Comparison of ENCODE assay signal across 1 cellular context in genomic region chr4:185211035-185211434, GRCh38.
TF ChIP-seq lines count a peak whose summit lies in the region.

No MANE protein-coding gene starts in this region.

TF ChIP-seq in HepG2, 621 proteins besides CTCF, POLR2A, EP300 and RAD21:
- TF ChIP-seq HMGXB4 (CRISPR knock-in tag; IDR thresholded peaks at IDR 0.05; ENCODE audit: borderline replicate concordance in 1 of 2, low read depth in 1 of 2): 0 out of 4 replicates have a peak, but pooled peaks of 1 of the 2 experiments have one; percentile 3
- TF ChIP-seq IRF2 (CRISPR knock-in tag; IDR thresholded peaks at IDR 0.05): 0 out of 2 replicates have a peak, but pooled peaks have one; percentile 9
- peak; percentile 38 for TF ChIP-seq YY1 (IDR thresholded peaks at IDR 0.05; ENCODE audit: insufficient read depth, insufficient replicate concordance, low read depth, low read length)
- no peak for TF ChIP-seq U2AF2 (IDR thresholded peaks at IDR 0.05; ENCODE audit: low read depth, low read length)
TF ChIP-seq in HepG2: peak in this region for 3.
